In the genomic region with DNA sequence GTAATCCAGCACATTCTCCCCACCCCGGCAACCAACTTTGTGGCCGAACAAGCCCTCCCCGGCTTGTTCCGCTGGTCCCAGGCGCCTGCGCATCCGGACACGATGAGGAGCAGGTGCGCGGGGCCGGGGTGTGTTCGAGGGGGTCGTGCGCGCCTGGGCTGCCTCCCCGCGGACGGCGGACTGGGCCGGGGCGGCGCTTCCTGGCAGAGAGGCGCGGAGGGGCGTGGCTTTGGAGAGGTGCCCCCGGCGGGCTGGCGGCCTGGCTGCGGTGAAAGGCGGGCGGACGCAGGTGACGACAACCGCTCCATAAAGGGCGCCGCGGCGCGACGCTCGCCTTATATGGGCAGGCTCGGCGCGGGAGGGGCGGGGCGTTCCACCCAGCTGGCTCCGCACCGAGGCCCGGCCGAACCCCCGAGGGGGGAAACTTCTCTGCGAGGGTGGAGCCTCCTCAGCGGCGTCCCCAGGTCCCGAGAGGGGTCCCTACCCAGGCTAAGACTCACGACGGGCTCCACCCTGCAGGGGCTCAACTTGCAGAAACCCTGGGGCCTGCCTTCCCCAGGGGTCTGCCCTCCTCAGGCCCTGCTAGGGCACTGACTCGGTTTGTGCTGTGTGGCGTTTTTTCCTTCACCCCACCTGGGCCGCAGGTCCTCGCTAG, we compare ENCODE assay signal across 9 cellular contexts. TPM values are rescaled to one million over a fixed set of nuclear protein-coding genes. Genes with fewer than 3 reads are reported as not detected.
DNase-seq lines count a peak whose midpoint lies in the region; ATAC-seq and TF ChIP-seq lines count a peak whose summit lies in the region.
"Had no signal": no experiment of that assay in that cellular context is flagged by ENCODE, and none has a peak within 500 bp of the region (broad histone marks: within the 10 kb centered on the region; RNA-seq: fewer than 3 reads in every experiment).

No MANE protein-coding gene starts in this region.

- ATAC-seq in GM21717 (IDR thresholded peaks at IDR 0.05; ENCODE audit: unreplicated experiment), result peak; percentile 47
- peak; percentile 77 to 87 for ATAC-seq in activated naive CD4-positive, alpha-beta T cell treated with anti-CD3 and anti-CD28 coated beads, Interleukin-2, amount 50 U/mL, for 72 hours

- no peak overlapping the region for H3K4me3 Mint-ChIP-seq in glutamatergic neuron (ENCODE audit: unreplicated experiment)

- H3K4me1 ChIP-seq in MM.1S (ENCODE audit: low read length) (peaks cover 27% of the 10 kb centered on the region), osteoblast (ENCODE audit: insufficient read depth, low read length) (peaks cover 20% of the 10 kb centered on the region), testis (peaks cover 19% of the 10 kb centered on the region)

- H3K4me1 Mint-ChIP-seq in glutamatergic neuron (ENCODE audit: low read depth, unreplicated experiment), result peaks cover 7% of the 10 kb centered on the region

- H3K9ac ChIP-seq in MM.1S (ENCODE audit: low read length) (peak overlapping the region; percentile 50; the same call in 1 of the 2 replicates), SK-N-MC (ENCODE audit: insufficient read length) (peak overlapping the region; percentile 78)

- no peaks in the 10 kb centered on the region for H3K79me2 ChIP-seq in MM.1S (ENCODE audit: low read length)
- H3K79me2 ChIP-seq in osteoblast (ENCODE audit: insufficient read depth, low read length), result no peaks in the 10 kb centered on the region

- H3K27me3 ChIP-seq in MM.1S (replicated peaks; ENCODE audit: insufficient read depth, low read length), result no peaks in the 10 kb centered on the region
- H3K27me3 ChIP-seq in osteoblast (ENCODE audit: insufficient read depth, low read length), result no peaks in the 10 kb centered on the region
- no peaks in the 10 kb centered on the region for H3K27me3 ChIP-seq in testis

- TF ChIP-seq CTCF in MM.1S (IDR thresholded peaks at IDR 0.05; ENCODE audit: low read length), result no peak
- no peak for TF ChIP-seq CTCF in glutamatergic neuron (IDR thresholded peaks at IDR 0.05; ENCODE audit: partially characterized antibody, unreplicated experiment)
- TF ChIP-seq CTCF in osteoblast (IDR thresholded peaks at IDR 0.05; ENCODE audit: extremely low read depth, low read depth, low read length), result no peak
- TF ChIP-seq CTCF in testis (IDR thresholded peaks at IDR 0.05), result peak in 1 of 3 experiments; percentile 5

- intact Hi-C loops in testis (cut with DNase I; ENCODE audit: low total_unique reads), result loop anchor here (10.0 kb wide), 1 partner anchor 70 kb away; the partner anchor contains the start of gene MYH9

- 0 to 1% methylated on average over 16 to 25 of the region's 61 CpGs for WGBS in testis, 2 donors

- H3K9me2 ChIP-seq in MM.1S (replicated peaks; ENCODE audit: insufficient read depth, low read length), result no peaks in the 10 kb centered on the region

- H3K4me2 ChIP-seq in MM.1S (ENCODE audit: low read depth, low read length) (peak overlapping the region; percentile 94), osteoblast (ENCODE audit: insufficient read depth, low read length) (peak overlapping the region; percentile 72)

- H3K36me3 Mint-ChIP-seq in activated naive CD4-positive, alpha-beta T cell treated with anti-CD3 and anti-CD28 coated beads, Interleukin-2, amount 50 U/mL, for 72 hours, result no peaks in the 10 kb centered on the region
- no peaks in the 10 kb centered on the region for H3K36me3 Mint-ChIP-seq in glutamatergic neuron (ENCODE audit: unreplicated experiment)

- H3K4me3 ChIP-seq in MM.1S (ENCODE audit: low read length) (peak overlapping the region; percentile 48), SK-N-MC (peak overlapping the region; percentile 69), osteoblast (ENCODE audit: insufficient read depth, low read length) (peak overlapping the region; percentile 69), testis (peak overlapping the region; percentile 61 to 69)

- H3K9me3 ChIP-seq in MM.1S (replicated peaks; ENCODE audit: insufficient read depth, low read length), result no peaks in the 10 kb centered on the region
- H3K9me3 ChIP-seq in SK-N-MC (ENCODE audit: low read depth, low read length), result no peaks in the 10 kb centered on the region
- H3K9me3 ChIP-seq in osteoblast (ENCODE audit: low read depth, low read length), result no peaks in the 10 kb centered on the region
- no peaks in the 10 kb centered on the region for H3K9me3 ChIP-seq in testis

- H3K36me3 ChIP-seq in MM.1S (replicated peaks; ENCODE audit: insufficient read depth, low read length) (no peaks in the 10 kb centered on the region), SK-N-MC (ENCODE audit: insufficient read depth, low read length) (no peaks in the 10 kb centered on the region), osteoblast (ENCODE audit: insufficient read depth, low read length) (no peaks in the 10 kb centered on the region), testis (ENCODE audit: low read depth, missing control alignments) (no peaks in the 10 kb centered on the region)

- H3K27ac Mint-ChIP-seq in activated naive CD4-positive, alpha-beta T cell treated with anti-CD3 and anti-CD28 coated beads, Interleukin-2, amount 50 U/mL, for 72 hours, result peak overlapping the region in 1 of 2 donors; percentile 31
- no peak overlapping the region for H3K27ac Mint-ChIP-seq in glutamatergic neuron (ENCODE audit: unreplicated experiment)

- H3K27me3 Mint-ChIP-seq in glutamatergic neuron (ENCODE audit: unreplicated experiment), result peaks cover 1% of the 10 kb centered on the region

- no peaks in the 10 kb centered on the region for H3K9me3 Mint-ChIP-seq in activated naive CD4-positive, alpha-beta T cell treated with anti-CD3 and anti-CD28 coated beads, Interleukin-2, amount 50 U/mL, for 72 hours
- peaks cover 2% of the 10 kb centered on the region for H3K9me3 Mint-ChIP-seq in glutamatergic neuron (ENCODE audit: unreplicated experiment)

- H3K27ac ChIP-seq in MM.1S (ENCODE audit: low read length) (peak overlapping the region; percentile 12; the same call in 1 of the 2 replicates), SK-N-MC (peak overlapping the region; percentile 96), osteoblast (ENCODE audit: low read depth, low read length) (peak overlapping the region; percentile 41), testis (peak overlapping the region; percentile 87)
- H3K27ac ChIP-seq: epithelial cell of prostate had no signal

- peak; percentile 53 for TF ChIP-seq POLR2A in testis (IDR thresholded peaks at IDR 0.05)

- peaks cover 34% of the 10 kb centered on the region for H3F3A ChIP-seq in MM.1S (ENCODE audit: insufficient read depth, low read length)

- DNase-seq in D341Med (ENCODE audit: low spot score) (peak; percentile 94), MM.1S (peak; percentile 97), SK-N-MC (ENCODE audit: low read depth, low spot score) (no peak), glutamatergic neuron (peak; percentile 89), osteoblast (ENCODE audit: insufficient read length, low spot score, missing footprints) (peak; percentile 97), testis (peak; percentile 94)
- peak; percentile 96 to 97 for DNase-seq in activated naive CD4-positive, alpha-beta T cell treated with anti-CD3 and anti-CD28 coated beads, Interleukin-2, amount 50 U/mL, for 72 hours (ENCODE audit: low spot score in 2 of 2)

- H2AFZ ChIP-seq in MM.1S (ENCODE audit: low read length) (peak overlapping the region; percentile 77), osteoblast (ENCODE audit: low read length) (peak overlapping the region; percentile 70)

- H4K20me1 ChIP-seq in MM.1S (ENCODE audit: insufficient read depth, low read length), result no peaks in the 10 kb centered on the region
- no peaks in the 10 kb centered on the region for H4K20me1 ChIP-seq in osteoblast (ENCODE audit: insufficient read depth, low read length)

RNA-seq across cellular contexts. Expression of gene TXN2, which starts 26.4 kb away (rescaled TPM):
- total RNA-seq in activated naive CD4-positive, alpha-beta T cell treated with anti-CD3 and anti-CD28 coated beads, Interleukin-2, amount 50 U/mL, for 72 hours, result 100 to 1,000 TPM; 120 to 122 TPM
- total RNA-seq in glutamatergic neuron (ENCODE audit: unreplicated experiment) (66.1 TPM), osteoblast (17.4 and 18.6 TPM in 2 replicates), testis (100 to 1,000 TPM in 1 of 2 donors, 10 to 100 TPM in 1; 92.4 to 141 TPM)
- 95.6 TPM for polyA plus RNA-seq in testis (ENCODE audit: insufficient read depth, low read depth, low replicate concordance)

RNA-seq across cellular contexts. Expression of gene FOXRED2, which starts 51.8 kb away (rescaled TPM):
- 10 to 100 TPM; 13.8 to 20.6 TPM for total RNA-seq in activated naive CD4-positive, alpha-beta T cell treated with anti-CD3 and anti-CD28 coated beads, Interleukin-2, amount 50 U/mL, for 72 hours
- total RNA-seq in glutamatergic neuron (ENCODE audit: unreplicated experiment), result 41.6 TPM
- 15.9 and 16.3 TPM in 2 replicates for total RNA-seq in osteoblast
- total RNA-seq in testis, result 10 to 100 TPM; 23.8 to 34.6 TPM
- polyA plus RNA-seq in testis (ENCODE audit: insufficient read depth, low read depth, low replicate concordance), result 17.7 TPM

Comparison
In these comparisons a context has a peak if more than half of its experiments do, and no peak if none do; other contexts are left out.
1. H3K27ac ChIP-seq: peak in every context shown above with its lines; median percentile 96 in SK-N-MC; 87 in testis; 41 in osteoblast; 12 in MM.1S.